Comparison of ENCODE assay signal across 20 cellular contexts in the genomic region with DNA sequence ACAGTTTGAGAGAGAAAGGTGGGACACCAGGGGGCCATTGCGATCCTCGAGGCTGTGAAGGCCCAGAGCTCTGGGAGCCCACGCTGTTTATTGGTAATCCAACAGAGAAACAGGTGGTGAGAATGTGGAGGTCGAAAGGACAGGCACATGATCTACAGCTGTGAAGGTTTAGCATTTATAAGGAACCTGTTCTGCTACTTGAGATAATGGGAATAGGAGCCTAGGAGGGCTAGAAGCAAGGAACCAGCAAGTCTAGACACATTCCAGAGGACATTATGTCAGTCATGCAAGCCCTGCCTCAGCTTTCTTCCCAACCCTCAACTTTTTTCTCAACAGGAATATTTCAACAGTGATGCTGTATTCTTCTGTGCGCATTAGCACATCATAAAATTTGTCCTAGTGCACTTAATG.
"Had no signal": no experiment of that assay in that cellular context is flagged by ENCODE, and none has a peak within 500 bp of the region (broad histone marks: within the 10 kb centered on the region; RNA-seq: fewer than 3 reads in every experiment).

No MANE protein-coding gene starts in this region.

- H3K4me3 Mint-ChIP-seq: mesothelial cell of epicardium; nephron progenitor cell; stimulated activated naive CD8-positive, alpha-beta T cell treated with anti-CD3 and anti-CD28 coated beads, Interleukin-15, Interleukin-2, amounts not matched to agents 100 ng/mL and 50 ng/mL, for 24 hours; T-cell had no signal

- H3K4me1 Mint-ChIP-seq: mesothelial cell of epicardium, nephron progenitor cell had no signal

- H3K27ac Mint-ChIP-seq: mesothelial cell of epicardium; nephron progenitor cell; stimulated activated naive CD8-positive, alpha-beta T cell treated with anti-CD3 and anti-CD28 coated beads, Interleukin-15, Interleukin-2, amounts not matched to agents 100 ng/mL and 50 ng/mL, for 24 hours; T-cell had no signal

- H3K27me3 Mint-ChIP-seq: stimulated activated naive CD8-positive, alpha-beta T cell treated with anti-CD3 and anti-CD28 coated beads, Interleukin-15, Interleukin-2, amounts not matched to agents 100 ng/mL and 50 ng/mL, for 24 hours; T-cell had no signal

- H3K27me3 ChIP-seq: right atrium auricular region, tibial nerve, vagina had no signal

- DNase-seq: activated CD4-positive, alpha-beta T cell treated with anti-CD3 and anti-CD28 coated beads, Interleukin-2, amount 50 U/mL, for 1 hour; activated CD4-positive, CD25-positive, alpha-beta regulatory T cell; activated CD8-positive, alpha-beta memory T cell treated with anti-CD3 and anti-CD28 coated beads, Interleukin-2, amount 50 U/mL, for 48 hours; activated effector memory CD4-positive, alpha-beta T cell treated with Interleukin-2 at 50 U/mL for 16 hours; activated naive CD4-positive, alpha-beta T cell treated with anti-CD3 and anti-CD28 coated beads, Interleukin-2, amount 50 U/mL, for 16 hours; activated T-cell treated with anti-CD3 and anti-CD28 coated beads, Interleukin-2, amount 50 U/mL, for 48 hours; aorta; cerebellar nuclear complex; cortex of kidney; nephron progenitor cell; occipital lobe; stimulated activated CD4-positive, alpha-beta T cell treated with anti-CD3 and anti-CD28 coated beads, Interleukin-15, amount 100 ng/mL, for 24 hours; stimulated activated CD4-positive, alpha-beta T cell treated with anti-CD3 and anti-CD28 coated beads, Interleukin-2, amount 100 ng/mL, for 48 hours; T-cell had no signal

- H3K27ac ChIP-seq: right atrium auricular region, tibial nerve, vagina had no signal

- H3K4me3 ChIP-seq: right atrium auricular region, tibial nerve, vagina had no signal

- ATAC-seq: SK-N-SH treated with all-trans-retinoic acid at 6 μM for 48 hours, T-cell had no signal

- H3K4me1 ChIP-seq: right atrium auricular region, tibial nerve, vagina had no signal
